Comparison of ENCODE assay signal across 1 cellular context in genomic region chr5:150309898-150310269, GRCh38.
TF ChIP-seq lines count a peak whose summit lies in the region.

No MANE protein-coding gene starts in this region.

TF ChIP-seq in A549, 52 proteins besides CTCF, POLR2A, EP300 and RAD21 (continued from another document):
- TF ChIP-seq REST (IDR thresholded peaks at IDR 0.05) (no peak), KDM1A (IDR thresholded peaks at IDR 0.05; ENCODE audit: low read depth) (no peak), BHLHE40 (IDR thresholded peaks at IDR 0.05; ENCODE audit: low read depth, low read length) (no peak), CBX2 (IDR thresholded peaks at IDR 0.05; ENCODE audit: borderline replicate concordance, low read depth) (no peak), JUNB (IDR thresholded peaks at IDR 0.05) (no peak)
